Comparison of ENCODE assay signal across 28 cellular contexts in genomic region chr3:156527060-156527459, GRCh38.
"Had no signal": no experiment of that assay in that cellular context is flagged by ENCODE, and none has a peak within 500 bp of the region (broad histone marks: within the 10 kb centered on the region; RNA-seq: fewer than 3 reads in every experiment).

No MANE protein-coding gene starts in this region.

- H3K4me1 ChIP-seq: colonic mucosa, esophagus squamous epithelium, foreskin keratinocyte, gastrocnemius medialis, heart left ventricle had no signal

- H3K27me3 ChIP-seq: colonic mucosa, dorsolateral prefrontal cortex, esophagus muscularis mucosa, esophagus squamous epithelium, foreskin keratinocyte, gastrocnemius medialis, gastroesophageal sphincter, heart left ventricle, heart right ventricle had no signal

- H3K4me3 ChIP-seq: colonic mucosa, coronary artery, dorsolateral prefrontal cortex, esophagus muscularis mucosa, esophagus squamous epithelium, gastrocnemius medialis, gastroesophageal sphincter, heart left ventricle, heart right ventricle had no signal

- H3K36me3 ChIP-seq: colonic mucosa had no signal

- H3K9me3 ChIP-seq: colonic mucosa, esophagus muscularis mucosa, esophagus squamous epithelium, gastrocnemius medialis, gastroesophageal sphincter, heart left ventricle, heart right ventricle had no signal

- DNase-seq: colonic mucosa; cortex of kidney; dermis blood vessel endothelial cell; dorsolateral prefrontal cortex; effector CD4-positive, alpha-beta T cell; effector CD8-positive, alpha-beta T cell; effector memory CD4-positive, alpha-beta T cell; effector memory CD8-positive, alpha-beta T cell; endodermal cell; erythroblast; esophagus squamous epithelium; foreskin fibroblast; foreskin keratinocyte; foreskin melanocyte; gastrocnemius medialis; glutamatergic neuron; head of caudate nucleus; heart left ventricle; heart right ventricle had no signal

- H3K27ac ChIP-seq: colonic mucosa, coronary artery, dorsolateral prefrontal cortex, epithelial cell of prostate, esophagus muscularis mucosa, esophagus squamous epithelium, foreskin keratinocyte, gastrocnemius medialis, gastroesophageal sphincter, heart left ventricle, heart right ventricle had no signal

- FAIRE-seq: colon, endometrium, endothelial cell of umbilical vein, frontal cortex had no signal

- ATAC-seq: effector memory CD8-positive, alpha-beta T cell; esophagus mucosa; foreskin keratinocyte; gastrocnemius medialis; gastroesophageal sphincter; heart left ventricle; heart right ventricle had no signal
